ENCODE assay signal across 8 cellular contexts in genomic region chr6:11232968-11233626, GRCh38. TPM values are rescaled to one million over a fixed set of nuclear protein-coding genes. Genes with fewer than 3 reads are reported as not detected.
DNase-seq lines count a peak whose midpoint lies in the region; ATAC-seq, FAIRE-seq and TF ChIP-seq lines count a peak whose summit lies in the region.

No MANE protein-coding gene starts in this region.

- H3K27me3 ChIP-seq in BLaER1 treated with 17β-estradiol and CSF1 and Interleukin-3, amounts not matched to agents 10 nM and 100 nM: peaks cover 0 to 8% (median 0%) of the 10 kb centered on the region in 11 experiments; a peak in 1 of 22 replicates
- H3K27me3 ChIP-seq in bronchial epithelial cell (ENCODE audit: control insufficient read depth, insufficient read depth, low read length): no peaks in the 10 kb centered on the region

- no peaks in the 10 kb centered on the region for H3K27me3 Mint-ChIP-seq in type B pancreatic cell

- no peak for TF ChIP-seq CTCF in bronchial epithelial cell (IDR thresholded peaks at IDR 0.05; ENCODE audit: insufficient read depth, low read length, severe bottlenecking)
- no peak for TF ChIP-seq CTCF in lower leg skin (IDR thresholded peaks at IDR 0.05)
- no peak for TF ChIP-seq CTCF in type B pancreatic cell (conservative IDR thresholded peaks at IDR 0.05)

- H3K4me2 ChIP-seq in BLaER1 treated with 17β-estradiol and CSF1 and Interleukin-3, amounts not matched to agents 10 nM and 100 nM: peak overlapping the region; percentile 78 to 94 (median 86)

- H3K9ac ChIP-seq in BLaER1 treated with 17β-estradiol and CSF1 and Interleukin-3, amounts not matched to agents 10 nM and 100 nM: peak overlapping the region; percentile 74 to 86 (median 78)

- peaks cover 0 to 45% (median 0%) of the 10 kb centered on the region in 11 experiments; a peak in 5 of 22 replicates for H4K20me1 ChIP-seq in BLaER1 treated with 17β-estradiol and CSF1 and Interleukin-3, amounts not matched to agents 10 nM and 100 nM

- H3K4me3 ChIP-seq in BLaER1 treated with 17β-estradiol and CSF1 and Interleukin-3, amounts not matched to agents 10 nM and 100 nM: peak overlapping the region; percentile 56 to 70 (median 62)
- H3K4me3 ChIP-seq in bronchial epithelial cell (ENCODE audit: low read depth, low read length): peak overlapping the region; percentile 68
- H3K4me3 ChIP-seq in lower leg skin (ENCODE audit: low read depth, poor library complexity, severe bottlenecking): peak overlapping the region; percentile 10

- H3K9me3 ChIP-seq in BLaER1 treated with 17β-estradiol and CSF1 and Interleukin-3, amounts not matched to agents 10 nM and 100 nM (replicated peaks in 1 of 11): no peaks in the 10 kb centered on the region

- DNase-seq in NCI-H524 treated with DMSO at 0.1 percent for 48 hours (lab: John Stamatoyannopoulos, UW) (peak; percentile 12), bronchial epithelial cell (ENCODE audit: low read depth) (no peak), lower leg skin (ENCODE audit: low spot score in 2 of 2) (no peak), type B pancreatic cell (ENCODE audit: extremely low spot score, unreplicated experiment) (no peak)
- DNase-seq in activated CD4-positive, alpha-beta T cell treated with anti-CD3 and anti-CD28 coated beads for 4 hours: no peak

- H3K36me3 ChIP-seq in BLaER1 treated with 17β-estradiol and CSF1 and Interleukin-3, amounts not matched to agents 10 nM and 100 nM: peaks cover 0 to 9% (median 0%) of the 10 kb centered on the region in 11 experiments; a peak in 3 of 22 replicates
- no peaks in the 10 kb centered on the region for H3K36me3 ChIP-seq in bronchial epithelial cell (ENCODE audit: control insufficient read depth, insufficient read depth, low read length)

- 9 to 13% methylated on average over 18 of the region's 18 CpGs for WGBS in lower leg skin, 2 donors

- intact Hi-C loops in lower leg skin (cut with DNase I; ENCODE audit: low total_unique reads): no loop called here

- H3K9me3 Mint-ChIP-seq in type B pancreatic cell: no peaks in the 10 kb centered on the region

- H3K4me1 ChIP-seq in BLaER1 treated with 17β-estradiol and CSF1 and Interleukin-3, amounts not matched to agents 10 nM and 100 nM: peaks cover 14 to 50% (median 16%) of the 10 kb centered on the region in 10 experiments

- TF ChIP-seq POLR2A in lower leg skin (IDR thresholded peaks at IDR 0.05): no peak

- H3K27ac ChIP-seq in BLaER1 treated with 17β-estradiol and CSF1 and Interleukin-3, amounts not matched to agents 10 nM and 100 nM: peak overlapping the region; percentile 53 to 87 (median 76); a peak in 21 of 22 replicates

- no peak for FAIRE-seq in bronchial epithelial cell (lab: Jason Lieb, UNC)

- H3K27ac Mint-ChIP-seq in type B pancreatic cell: peak overlapping the region; percentile 98

- no peaks in the 10 kb centered on the region for H3K36me3 Mint-ChIP-seq in type B pancreatic cell

- ATAC-seq in GM19455 (IDR thresholded peaks at IDR 0.05; ENCODE audit: unreplicated experiment): peak; percentile 16
- ATAC-seq in GM19395 (IDR thresholded peaks at IDR 0.05; ENCODE audit: unreplicated experiment): no peak

- peak overlapping the region; percentile 88 for H3K4me3 Mint-ChIP-seq in type B pancreatic cell

- peaks cover 54% of the 10 kb centered on the region for H3K4me1 Mint-ChIP-seq in type B pancreatic cell (ENCODE audit: unreplicated experiment)

RNA-seq across cellular contexts. Expression of gene NEDD9, which starts 0.6 kb away (rescaled TPM):
- 2.0 and 4.7 TPM in 2 replicates for total RNA-seq in bronchial epithelial cell
- 10 to 100 TPM; 26.8 to 46.0 (median 32.6) TPM for total RNA-seq in lower leg skin
- total RNA-seq in type B pancreatic cell (ENCODE audit: low replicate concordance): 21.3 and 29.0 TPM in 2 replicates

Comparison
In these comparisons a context has a peak if more than half of its experiments do, and no peak if none do; other contexts are left out.
1. H3K4me3 ChIP-seq: peak in every context shown above with its lines; median percentile 68 in bronchial epithelial cell; 62 in BLaER1 treated with 17β-estradiol and CSF1 and Interleukin-3, amounts not matched to agents 10 nM and 100 nM; 10 in lower leg skin.